ENCODE assay signal across 1 cellular context in the genomic region with DNA sequence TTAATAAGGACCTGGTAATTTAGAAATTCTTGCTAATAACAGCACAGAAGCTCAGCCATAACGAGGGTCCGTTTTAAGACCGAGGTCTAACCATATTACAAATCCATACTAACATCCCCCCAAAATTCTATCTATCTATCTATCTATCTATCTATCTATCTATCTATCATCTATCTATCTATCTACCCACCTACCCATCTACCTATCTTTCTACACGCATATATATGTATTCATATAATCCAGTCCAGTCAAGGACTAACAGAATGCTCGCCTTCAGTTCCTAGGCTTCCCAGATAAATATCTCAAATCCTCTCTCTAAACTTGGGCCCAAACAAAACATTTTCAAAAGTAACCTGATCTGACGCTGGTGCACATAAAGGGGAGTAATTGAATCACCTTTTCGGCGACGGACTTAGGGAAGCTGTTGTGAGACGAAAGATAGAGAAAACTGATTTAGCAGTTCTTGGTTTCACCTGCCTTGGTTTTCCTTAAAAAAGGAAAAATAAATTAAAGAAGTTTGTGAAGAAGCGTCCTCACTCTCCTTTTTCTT.
TF ChIP-seq lines count a peak whose summit lies in the region.

No MANE protein-coding gene starts in this region.

TF ChIP-seq in H1, 55 proteins besides CTCF, POLR2A, EP300 and RAD21:
- TF ChIP-seq CREB1 (IDR thresholded peaks at IDR 0.05) (no peak), SP2 (IDR thresholded peaks at IDR 0.05; ENCODE audit: low read length) (no peak)
